ENCODE assay signal across 1 cellular context in the genomic region with DNA sequence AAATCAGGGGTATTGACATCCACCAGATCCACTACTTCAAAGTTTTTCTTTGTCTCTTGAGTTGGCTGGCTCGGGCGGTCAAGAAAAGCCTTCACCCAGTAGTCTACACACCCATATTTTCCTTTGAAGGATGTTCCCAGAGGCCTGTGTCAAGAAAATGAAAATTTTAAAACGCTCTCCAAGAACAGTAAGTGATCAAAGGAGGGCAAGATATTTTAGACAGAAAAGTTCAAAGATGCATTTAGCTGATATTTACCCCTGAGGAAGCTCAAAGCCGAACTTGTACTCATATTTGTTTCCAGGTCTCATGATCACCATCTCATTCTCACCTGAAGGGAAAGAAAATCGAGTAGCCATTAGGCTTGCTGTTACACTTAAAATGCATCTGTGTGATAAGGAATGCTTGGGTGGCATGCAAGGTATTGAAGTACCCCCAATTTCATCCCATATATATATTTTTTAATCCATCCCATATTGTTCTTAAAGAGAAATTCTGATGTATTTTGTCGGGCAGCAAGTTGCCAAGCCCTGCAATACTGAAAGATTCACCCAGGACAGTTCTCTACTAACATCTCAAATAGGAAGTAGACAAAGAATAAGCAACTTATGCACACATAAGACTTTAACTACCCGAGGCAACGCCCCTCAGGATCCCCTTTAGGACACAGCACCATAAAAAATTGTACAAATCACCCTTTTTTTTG.
TF ChIP-seq lines count a peak whose summit lies in the region.

No MANE protein-coding gene starts in this region.

TF ChIP-seq in K562, 482 proteins besides CTCF, POLR2A, EP300 and RAD21 (continues in another document):
- peak; percentile 29; the same call in 1 of the 2 replicates for TF ChIP-seq ZNF668 (CRISPR knock-in tag; IDR thresholded peaks at IDR 0.05)
- TF ChIP-seq, protein P1, sequence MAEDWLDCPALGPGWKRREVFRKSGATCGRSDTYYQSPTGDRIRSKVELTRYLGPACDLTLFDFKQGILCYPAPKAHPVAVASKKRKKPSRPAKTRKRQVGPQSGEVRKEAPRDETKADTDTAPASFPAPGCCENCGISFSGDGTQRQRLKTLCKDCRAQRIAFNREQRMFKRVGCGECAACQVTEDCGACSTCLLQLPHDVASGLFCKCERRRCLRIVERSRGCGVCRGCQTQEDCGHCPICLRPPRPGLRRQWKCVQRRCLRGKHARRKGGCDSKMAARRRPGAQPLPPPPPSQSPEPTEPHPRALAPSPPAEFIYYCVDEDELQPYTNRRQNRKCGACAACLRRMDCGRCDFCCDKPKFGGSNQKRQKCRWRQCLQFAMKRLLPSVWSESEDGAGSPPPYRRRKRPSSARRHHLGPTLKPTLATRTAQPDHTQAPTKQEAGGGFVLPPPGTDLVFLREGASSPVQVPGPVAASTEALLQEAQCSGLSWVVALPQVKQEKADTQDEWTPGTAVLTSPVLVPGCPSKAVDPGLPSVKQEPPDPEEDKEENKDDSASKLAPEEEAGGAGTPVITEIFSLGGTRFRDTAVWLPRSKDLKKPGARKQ (CRISPR knock-in tag; IDR thresholded peaks at IDR 0.05): no peak
- TF ChIP-seq, protein P2, sequence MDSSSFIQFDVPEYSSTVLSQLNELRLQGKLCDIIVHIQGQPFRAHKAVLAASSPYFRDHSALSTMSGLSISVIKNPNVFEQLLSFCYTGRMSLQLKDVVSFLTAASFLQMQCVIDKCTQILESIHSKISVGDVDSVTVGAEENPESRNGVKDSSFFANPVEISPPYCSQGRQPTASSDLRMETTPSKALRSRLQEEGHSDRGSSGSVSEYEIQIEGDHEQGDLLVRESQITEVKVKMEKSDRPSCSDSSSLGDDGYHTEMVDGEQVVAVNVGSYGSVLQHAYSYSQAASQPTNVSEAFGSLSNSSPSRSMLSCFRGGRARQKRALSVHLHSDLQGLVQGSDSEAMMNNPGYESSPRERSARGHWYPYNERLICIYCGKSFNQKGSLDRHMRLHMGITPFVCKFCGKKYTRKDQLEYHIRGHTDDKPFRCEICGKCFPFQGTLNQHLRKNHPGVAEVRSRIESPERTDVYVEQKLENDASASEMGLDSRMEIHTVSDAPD (CRISPR knock-in tag; IDR thresholded peaks at IDR 0.05): no peak
- no peak for TF ChIP-seq TAF1 (IDR thresholded peaks at IDR 0.05; ENCODE audit: control insufficient read depth, extremely low read depth, insufficient read depth, low read length, severe bottlenecking)
- TF ChIP-seq MYC (IDR thresholded peaks at IDR 0.05; ENCODE audit: low read depth, low read length): 0 out of 2 replicates have a peak, but pooled peaks have one; percentile 4
- no peak for TF ChIP-seq MYC (CRISPR knock-in tag; IDR thresholded peaks at IDR 0.05; ENCODE audit: borderline replicate concordance, low read depth)
- TF ChIP-seq ZKSCAN8 (CRISPR knock-in tag; IDR thresholded peaks at IDR 0.05): no peak
- TF ChIP-seq ATF4 (CRISPR knock-in tag; IDR thresholded peaks at IDR 0.05): peak; percentile 7; the same call in 1 of the 2 replicates
- no peak for TF ChIP-seq TEAD1 (CRISPR knock-in tag; IDR thresholded peaks at IDR 0.05)
- no peak for TF ChIP-seq JUN (IDR thresholded peaks at IDR 0.05; ENCODE audit: borderline replicate concordance, low read depth, low read length)
- TF ChIP-seq JUN (CRISPR knock-in tag; IDR thresholded peaks at IDR 0.05; ENCODE audit: borderline replicate concordance): no peak
- TF ChIP-seq SAP30 (IDR thresholded peaks at IDR 0.05; ENCODE audit: borderline replicate concordance, insufficient read depth, low read depth, low read length, poor library complexity, severe bottlenecking): peak; percentile 16
- no peak for TF ChIP-seq POLR3A (IDR thresholded peaks at IDR 0.05; ENCODE audit: borderline replicate concordance, extremely low read depth, insufficient read depth, insufficient read length)
- no peak for TF ChIP-seq BRF2 (IDR thresholded peaks at IDR 0.05; ENCODE audit: borderline replicate concordance, insufficient read depth, insufficient read length)
- TF ChIP-seq HBP1 (CRISPR knock-in tag; IDR thresholded peaks at IDR 0.05): no peak
- TF ChIP-seq, protein P3, sequence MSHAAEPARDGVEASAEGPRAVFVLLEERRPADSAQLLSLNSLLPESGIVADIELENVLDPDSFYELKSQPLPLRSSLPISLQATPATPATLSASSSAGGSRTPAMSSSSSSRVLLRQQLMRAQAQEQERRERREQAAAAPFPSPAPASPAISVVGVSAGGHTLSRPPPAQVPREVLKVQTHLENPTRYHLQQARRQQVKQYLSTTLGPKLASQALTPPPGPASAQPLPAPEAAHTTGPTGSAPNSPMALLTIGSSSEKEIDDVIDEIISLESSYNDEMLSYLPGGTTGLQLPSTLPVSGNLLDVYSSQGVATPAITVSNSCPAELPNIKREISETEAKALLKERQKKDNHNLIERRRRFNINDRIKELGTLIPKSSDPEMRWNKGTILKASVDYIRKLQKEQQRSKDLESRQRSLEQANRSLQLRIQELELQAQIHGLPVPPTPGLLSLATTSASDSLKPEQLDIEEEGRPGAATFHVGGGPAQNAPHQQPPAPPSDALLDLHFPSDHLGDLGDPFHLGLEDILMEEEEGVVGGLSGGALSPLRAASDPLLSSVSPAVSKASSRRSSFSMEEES (CRISPR knock-in tag; IDR thresholded peaks at IDR 0.05): no peak
- TF ChIP-seq, protein P4, sequence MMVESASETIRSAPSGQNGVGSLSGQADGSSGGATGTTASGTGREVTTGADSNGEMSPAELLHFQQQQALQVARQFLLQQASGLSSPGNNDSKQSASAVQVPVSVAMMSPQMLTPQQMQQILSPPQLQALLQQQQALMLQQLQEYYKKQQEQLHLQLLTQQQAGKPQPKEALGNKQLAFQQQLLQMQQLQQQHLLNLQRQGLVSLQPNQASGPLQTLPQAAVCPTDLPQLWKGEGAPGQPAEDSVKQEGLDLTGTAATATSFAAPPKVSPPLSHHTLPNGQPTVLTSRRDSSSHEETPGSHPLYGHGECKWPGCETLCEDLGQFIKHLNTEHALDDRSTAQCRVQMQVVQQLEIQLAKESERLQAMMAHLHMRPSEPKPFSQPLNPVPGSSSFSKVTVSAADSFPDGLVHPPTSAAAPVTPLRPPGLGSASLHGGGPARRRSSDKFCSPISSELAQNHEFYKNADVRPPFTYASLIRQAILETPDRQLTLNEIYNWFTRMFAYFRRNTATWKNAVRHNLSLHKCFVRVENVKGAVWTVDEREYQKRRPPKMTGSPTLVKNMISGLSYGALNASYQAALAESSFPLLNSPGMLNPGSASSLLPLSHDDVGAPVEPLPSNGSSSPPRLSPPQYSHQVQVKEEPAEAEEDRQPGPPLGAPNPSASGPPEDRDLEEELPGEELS (CRISPR knock-in tag; IDR thresholded peaks at IDR 0.05; ENCODE audit: borderline replicate concordance): 0 out of 2 replicates have a peak, but pooled peaks have one; percentile 26
- TF ChIP-seq CHD1 (IDR thresholded peaks at IDR 0.05; ENCODE audit: low read length): peak; percentile 95
- TF ChIP-seq, protein P5, sequence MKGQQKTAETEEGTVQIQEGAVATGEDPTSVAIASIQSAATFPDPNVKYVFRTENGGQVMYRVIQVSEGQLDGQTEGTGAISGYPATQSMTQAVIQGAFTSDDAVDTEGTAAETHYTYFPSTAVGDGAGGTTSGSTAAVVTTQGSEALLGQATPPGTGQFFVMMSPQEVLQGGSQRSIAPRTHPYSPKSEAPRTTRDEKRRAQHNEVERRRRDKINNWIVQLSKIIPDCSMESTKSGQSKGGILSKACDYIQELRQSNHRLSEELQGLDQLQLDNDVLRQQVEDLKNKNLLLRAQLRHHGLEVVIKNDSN (CRISPR knock-in tag; IDR thresholded peaks at IDR 0.05): no peak
- 0 out of 2 replicates have a peak, but pooled peaks have one; percentile 42 for TF ChIP-seq POLR2G (IDR thresholded peaks at IDR 0.05; ENCODE audit: low read depth, low read length)
- TF ChIP-seq MLLT1 (IDR thresholded peaks at IDR 0.05): peak; percentile 13 to 59
- no peak for TF ChIP-seq ZNF780A (CRISPR knock-in tag; IDR thresholded peaks at IDR 0.05)
- peak in 1 of 2 experiments; percentile 55; a peak in 1 of 4 replicates for TF ChIP-seq SIN3A (IDR thresholded peaks at IDR 0.05; ENCODE audit: borderline replicate concordance in 2 of 2, control insufficient read depth in 1 of 2, low read depth in 2 of 2, low read length in 2 of 2)
- TF ChIP-seq NR1H2 (CRISPR knock-in tag; IDR thresholded peaks at IDR 0.05): 0 out of 2 replicates have a peak, but pooled peaks have one; percentile 3
- no peak for TF ChIP-seq RCOR1 (IDR thresholded peaks at IDR 0.05; ENCODE audit: borderline replicate concordance in 1 of 2, low read depth in 2 of 2, low read length in 2 of 2)
- TF ChIP-seq STAG1 (CRISPR knock-in tag; IDR thresholded peaks at IDR 0.05; ENCODE audit: borderline replicate concordance): no peak
- TF ChIP-seq ZNF23 (CRISPR knock-in tag; IDR thresholded peaks at IDR 0.05): no peak
- 0 out of 2 replicates have a peak, but pooled peaks have one; percentile 20 for TF ChIP-seq ZNF347 (CRISPR knock-in tag; IDR thresholded peaks at IDR 0.05; ENCODE audit: low read depth)
- no peak for TF ChIP-seq MCM7 (IDR thresholded peaks at IDR 0.05)
- TF ChIP-seq ZNF197 (CRISPR knock-in tag; IDR thresholded peaks at IDR 0.05; ENCODE audit: low read depth): no peak
- TF ChIP-seq GTF2F1 (IDR thresholded peaks at IDR 0.05; ENCODE audit: low read depth, low read length): no peak
- TF ChIP-seq, protein P6, sequence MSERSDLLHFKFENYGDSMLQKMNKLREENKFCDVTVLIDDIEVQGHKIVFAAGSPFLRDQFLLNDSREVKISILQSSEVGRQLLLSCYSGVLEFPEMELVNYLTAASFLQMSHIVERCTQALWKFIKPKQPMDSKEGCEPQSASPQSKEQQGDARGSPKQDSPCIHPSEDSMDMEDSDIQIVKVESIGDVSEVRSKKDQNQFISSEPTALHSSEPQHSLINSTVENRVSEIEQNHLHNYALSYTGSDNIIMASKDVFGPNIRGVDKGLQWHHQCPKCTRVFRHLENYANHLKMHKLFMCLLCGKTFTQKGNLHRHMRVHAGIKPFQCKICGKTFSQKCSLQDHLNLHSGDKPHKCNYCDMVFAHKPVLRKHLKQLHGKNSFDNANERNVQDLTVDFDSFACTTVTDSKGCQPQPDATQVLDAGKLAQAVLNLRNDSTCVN (CRISPR knock-in tag; IDR thresholded peaks at IDR 0.05): no peak
- TF ChIP-seq MXI1 (IDR thresholded peaks at IDR 0.05; ENCODE audit: low read depth, low read length): no peak
- no peak for TF ChIP-seq SMC3 (conservative IDR thresholded peaks at IDR 0.05; ENCODE audit: insufficient read depth, low read depth, low read length)
- no peak for TF ChIP-seq HDGF (IDR thresholded peaks at IDR 0.05)
- 0 out of 2 replicates have a peak, but pooled peaks have one; percentile 15 for TF ChIP-seq MTA3 (IDR thresholded peaks at IDR 0.05; ENCODE audit: borderline replicate concordance)
- TF ChIP-seq, protein P7, sequence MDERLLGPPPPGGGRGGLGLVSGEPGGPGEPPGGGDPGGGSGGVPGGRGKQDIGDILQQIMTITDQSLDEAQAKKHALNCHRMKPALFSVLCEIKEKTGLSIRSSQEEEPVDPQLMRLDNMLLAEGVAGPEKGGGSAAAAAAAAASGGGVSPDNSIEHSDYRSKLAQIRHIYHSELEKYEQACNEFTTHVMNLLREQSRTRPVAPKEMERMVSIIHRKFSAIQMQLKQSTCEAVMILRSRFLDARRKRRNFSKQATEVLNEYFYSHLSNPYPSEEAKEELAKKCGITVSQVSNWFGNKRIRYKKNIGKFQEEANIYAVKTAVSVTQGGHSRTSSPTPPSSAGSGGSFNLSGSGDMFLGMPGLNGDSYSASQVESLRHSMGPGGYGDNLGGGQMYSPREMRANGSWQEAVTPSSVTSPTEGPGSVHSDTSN (CRISPR knock-in tag; IDR thresholded peaks at IDR 0.05; ENCODE audit: low read depth): no peak
- TF ChIP-seq, protein P7 (tag; conservative IDR thresholded peaks at IDR 0.05; ENCODE audit: low read depth): no peak
- TF ChIP-seq CEBPB (tag; IDR thresholded peaks at IDR 0.05): no peak
- peak; percentile 41 for TF ChIP-seq CCNT2 (IDR thresholded peaks at IDR 0.05; ENCODE audit: borderline replicate concordance, extremely low read depth, insufficient read length, low read depth, low read length)
- peak; percentile 80 for TF ChIP-seq KHSRP (IDR thresholded peaks at IDR 0.05)
